Comparison of ENCODE assay signal across 24 cellular contexts in genomic region chr14:23719225-23719985, GRCh38.
"Had no signal": no experiment of that assay in that cellular context is flagged by ENCODE, and none has a peak within 500 bp of the region (broad histone marks: within the 10 kb centered on the region; RNA-seq: fewer than 3 reads in every experiment).

No MANE protein-coding gene starts in this region.

- FAIRE-seq: HTR-8/SVneo, RCC 7860 had no signal

- H3K27ac ChIP-seq: HL-60, SJSA1, SK-N-MC had no signal

- H3K4me1 ChIP-seq: SJSA1 had no signal

- DNase-seq: KBM-7, MG63, NCI-H1092, NCI-H1105 treated with DMSO at 0.1 percent for 48 hours, NCI-H1417 treated with DMSO at 0.1 percent for 48 hours, NCI-H146, NCI-H187, NCI-H2029, NCI-H2081 treated with DMSO at 0.1 percent for 48 hours, NCI-H2171, NCI-H226, NCI-H446, NCI-H510A, NCI-H524 treated with DMSO at 0.1 percent for 48 hours, NCI-H69, NCI-H774, Right ventricle myocardium superior, RPMI8226, SIG-M5 had no signal

- H3K9me3 ChIP-seq: MG63, SJSA1 had no signal

- H3K36me3 ChIP-seq: MG63, SJSA1 had no signal

- H3K27me3 ChIP-seq: MG63 had no signal

- H3K4me3 ChIP-seq: MG63, SJSA1, SK-N-MC had no signal
